1 cellular context compared by ENCODE assay signal in the genomic region with DNA sequence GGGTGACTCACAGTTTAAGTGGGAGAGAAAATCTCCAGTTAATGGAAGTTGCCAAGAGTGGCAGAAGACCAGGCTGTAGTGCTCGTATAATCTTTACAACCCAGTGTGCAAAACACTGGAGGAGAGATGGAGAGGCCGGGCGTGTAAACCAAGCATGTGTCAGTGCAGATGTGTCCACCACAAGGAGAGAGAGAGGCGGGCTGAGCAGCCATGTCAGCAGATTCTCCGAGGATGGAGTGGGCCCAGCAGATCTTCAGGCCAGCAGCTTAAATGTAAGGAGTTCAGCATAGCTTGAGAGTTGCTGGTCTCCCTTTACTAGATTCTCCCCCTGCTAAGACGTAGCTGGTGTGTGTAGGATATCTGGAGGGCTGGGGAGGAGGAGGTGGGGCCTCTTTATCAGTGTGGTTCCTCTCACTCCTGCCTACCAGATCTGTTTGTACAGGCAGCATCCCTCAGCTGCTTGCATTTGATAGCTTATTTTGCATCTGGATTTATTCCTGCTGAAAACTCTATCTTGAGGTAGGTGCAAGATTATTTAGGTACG.
TF ChIP-seq lines count a peak whose summit lies in the region.

No MANE protein-coding gene starts in this region.

TF ChIP-seq in SK-N-SH treated with all-trans-retinoic acid at 6 μM for 48 hours, 23 proteins besides CTCF, POLR2A, EP300 and RAD21:
- TF ChIP-seq TOX (CRISPR knock-in tag; IDR thresholded peaks at IDR 0.05; ENCODE audit: borderline replicate concordance) (no peak), BACH2 (CRISPR knock-in tag; IDR thresholded peaks at IDR 0.05; ENCODE audit: borderline replicate concordance) (no peak), ESRRG (CRISPR knock-in tag; IDR thresholded peaks at IDR 0.05) (no peak), ZNF70 (CRISPR knock-in tag; IDR thresholded peaks at IDR 0.05) (no peak), GLIS3 (CRISPR knock-in tag; IDR thresholded peaks at IDR 0.05) (no peak), ZFP3 (CRISPR knock-in tag; IDR thresholded peaks at IDR 0.05) (no peak), OSR1 (CRISPR knock-in tag; IDR thresholded peaks at IDR 0.05) (no peak), ZNF8 (CRISPR knock-in tag; IDR thresholded peaks at IDR 0.05) (no peak)
- TF ChIP-seq, protein P1, sequence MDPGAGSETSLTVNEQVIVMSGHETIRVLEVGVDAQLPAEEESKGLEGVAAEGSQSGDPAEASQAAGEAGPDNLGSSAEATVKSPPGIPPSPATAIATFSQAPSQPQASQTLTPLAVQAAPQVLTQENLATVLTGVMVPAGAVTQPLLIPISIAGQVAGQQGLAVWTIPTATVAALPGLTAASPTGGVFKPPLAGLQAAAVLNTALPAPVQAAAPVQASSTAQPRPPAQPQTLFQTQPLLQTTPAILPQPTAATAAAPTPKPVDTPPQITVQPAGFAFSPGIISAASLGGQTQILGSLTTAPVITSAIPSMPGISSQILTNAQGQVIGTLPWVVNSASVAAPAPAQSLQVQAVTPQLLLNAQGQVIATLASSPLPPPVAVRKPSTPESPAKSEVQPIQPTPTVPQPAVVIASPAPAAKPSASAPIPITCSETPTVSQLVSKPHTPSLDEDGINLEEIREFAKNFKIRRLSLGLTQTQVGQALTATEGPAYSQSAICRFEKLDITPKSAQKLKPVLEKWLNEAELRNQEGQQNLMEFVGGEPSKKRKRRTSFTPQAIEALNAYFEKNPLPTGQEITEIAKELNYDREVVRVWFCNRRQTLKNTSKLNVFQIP (CRISPR knock-in tag; IDR thresholded peaks at IDR 0.05; ENCODE audit: borderline replicate concordance, low read depth), result no peak
- TF ChIP-seq, protein P2, sequence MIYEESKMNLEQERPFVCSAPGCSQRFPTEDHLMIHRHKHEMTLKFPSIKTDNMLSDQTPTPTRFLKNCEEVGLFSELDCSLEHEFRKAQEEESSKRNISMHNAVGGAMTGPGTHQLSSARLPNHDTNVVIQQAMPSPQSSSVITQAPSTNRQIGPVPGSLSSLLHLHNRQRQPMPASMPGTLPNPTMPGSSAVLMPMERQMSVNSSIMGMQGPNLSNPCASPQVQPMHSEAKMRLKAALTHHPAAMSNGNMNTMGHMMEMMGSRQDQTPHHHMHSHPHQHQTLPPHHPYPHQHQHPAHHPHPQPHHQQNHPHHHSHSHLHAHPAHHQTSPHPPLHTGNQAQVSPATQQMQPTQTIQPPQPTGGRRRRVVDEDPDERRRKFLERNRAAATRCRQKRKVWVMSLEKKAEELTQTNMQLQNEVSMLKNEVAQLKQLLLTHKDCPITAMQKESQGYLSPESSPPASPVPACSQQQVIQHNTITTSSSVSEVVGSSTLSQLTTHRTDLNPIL (CRISPR knock-in tag; IDR thresholded peaks at IDR 0.05; ENCODE audit: low read depth), result no peak
